9 cellular contexts compared by ENCODE assay signal in genomic region chr12:51424094-51424661, GRCh38. TPM values are rescaled to one million over a fixed set of nuclear protein-coding genes. Genes with fewer than 3 reads are reported as not detected.
DNase-seq lines count a peak whose midpoint lies in the region; TF ChIP-seq lines count a peak whose summit lies in the region.
"Had no signal": no experiment of that assay in that cellular context is flagged by ENCODE, and none has a peak within 500 bp of the region (broad histone marks: within the 10 kb centered on the region; RNA-seq: fewer than 3 reads in every experiment).

No MANE protein-coding gene starts in this region.

- H3K4me1 ChIP-seq in SJSA1 (replicated peaks) (peaks cover 18% of the 10 kb centered on the region), fibroblast of lung (ENCODE audit: control insufficient read depth, extremely low read depth, insufficient read depth, low read length) (peaks cover 2% of the 10 kb centered on the region), skeletal muscle satellite cell (ENCODE audit: control insufficient read depth, insufficient read depth, low read length) (peaks cover 10% of the 10 kb centered on the region)

- H3K36me3 ChIP-seq in SJSA1: 0 out of 2 replicates have a peak, but pooled peaks cover 3% of the 10 kb centered on the region
- no peaks in the 10 kb centered on the region for H3K36me3 ChIP-seq in fibroblast of lung (ENCODE audit: control insufficient read depth, insufficient read depth, low read length)
- H3K36me3 ChIP-seq in skeletal muscle satellite cell (ENCODE audit: insufficient read depth, low read length): no peaks in the 10 kb centered on the region

- peak overlapping the region; percentile 49 for H2AFZ ChIP-seq in fibroblast of lung (ENCODE audit: low read length)

- peak overlapping the region; percentile 75 for H3K4me2 ChIP-seq in fibroblast of lung (ENCODE audit: extremely low read depth, insufficient read depth, low read length)
- H3K4me2 ChIP-seq in skeletal muscle satellite cell (ENCODE audit: low read length): peak overlapping the region; percentile 89

- H3K9ac ChIP-seq in fibroblast of lung (ENCODE audit: insufficient read depth, low read length) (no peak overlapping the region), skeletal muscle satellite cell (ENCODE audit: low read depth, low read length) (no peak overlapping the region)

- no peaks in the 10 kb centered on the region for H4K20me1 ChIP-seq in fibroblast of lung (ENCODE audit: control insufficient read depth, extremely low read depth, insufficient read depth, low read length)

- H3K4me3 ChIP-seq in GM12875 (ENCODE audit: low read depth, low read length) (peak overlapping the region; percentile 86), SJSA1 (peak overlapping the region; percentile 74), fibroblast of lung (replicated peaks in 1 of 4; ENCODE audit: control extremely low read depth in 1 of 4, insufficient read depth in 1 of 4, low read depth in 3 of 4, low read length in 4 of 4) (peak overlapping the region in 3 of 4 experiments; percentile 38 to 87 (median 73)), skeletal muscle satellite cell (ENCODE audit: low read length) (peak overlapping the region; percentile 84)

- H3K9me3 ChIP-seq in SJSA1 (replicated peaks): no peaks in the 10 kb centered on the region
- H3K9me3 ChIP-seq in fibroblast of lung (ENCODE audit: control insufficient read depth, insufficient read depth, low read depth, low read length): no peaks in the 10 kb centered on the region
- H3K9me3 ChIP-seq in skeletal muscle satellite cell (replicated peaks; ENCODE audit: low read length): no peaks in the 10 kb centered on the region

- H3K27me3 ChIP-seq in SJSA1 (replicated peaks): no peaks in the 10 kb centered on the region
- H3K27me3 ChIP-seq in fibroblast of lung (ENCODE audit: control insufficient read depth, insufficient read depth, low read length): no peaks in the 10 kb centered on the region
- H3K27me3 ChIP-seq in skeletal muscle satellite cell (ENCODE audit: control insufficient read depth, insufficient read depth, low read length): no peaks in the 10 kb centered on the region

- no peak for TF ChIP-seq CTCF in GM12875 (IDR thresholded peaks at IDR 0.05; ENCODE audit: borderline replicate concordance, insufficient read depth, low read depth, low read length)
- no peak for TF ChIP-seq CTCF in fibroblast of lung (conservative IDR thresholded peaks at IDR 0.05 in 1 of 2, IDR thresholded peaks at IDR 0.05 in 1 of 2; ENCODE audit: low read depth in 1 of 2, low read length in 2 of 2)

- H3K27ac ChIP-seq in SJSA1 (no peak overlapping the region), fibroblast of lung (ENCODE audit: insufficient read depth, low read length) (no peak overlapping the region)

- H3K79me2 ChIP-seq in fibroblast of lung (ENCODE audit: control insufficient read depth, insufficient read depth, low read length): peaks cover 2% of the 10 kb centered on the region

- DNase-seq in SJSA1 (ENCODE audit: low read depth in 1 of 2, low spot score in 2 of 2): no peak
- peak in 1 of 2 donors; percentile 10 for DNase-seq in fibroblast of lung (ENCODE audit: low read depth in 2 of 2)
- DNase-seq in A172 (ENCODE audit: low spot score): no peak
- no peak for DNase-seq in cerebellum (ENCODE audit: low spot score)
- no peak for DNase-seq in NCI-H2029 treated with DMSO at 0.1 percent for 48 hours (lab: John Stamatoyannopoulos, UW)
- DNase-seq in NCI-H1417 (lab: John Stamatoyannopoulos, UW): no peak

RNA-seq across cellular contexts. Expression of gene SLC4A8, which starts 0.5 kb away (rescaled TPM):
- 6.2 and 29.0 TPM in 2 replicates for total RNA-seq in SJSA1 (2014; rRNA removed; shearing (Covaris generic))
- 3.3 and 7.3 TPM in 2 replicates for total RNA-seq in fibroblast of lung
- polyA plus RNA-seq in fibroblast of lung: 4.9 and 12.4 TPM in 2 replicates
- polyA plus RNA-seq in fibroblast of lung (2012): 3.2 and 6.9 TPM in 2 replicates
- 8.6 and 11.3 TPM in 2 replicates for polyA minus RNA-seq in fibroblast of lung (ENCODE audit: low replicate concordance)
- 1.1 and 1.5 TPM in 2 replicates for total RNA-seq in skeletal muscle satellite cell (2012; rRNA removed)
- total RNA-seq in A172 (2014; rRNA removed; shearing (Covaris generic)): 7.5 and 14.4 TPM in 2 replicates
- 67.1 TPM for total RNA-seq in cerebellum

RNA-seq across cellular contexts. Expression of gene GALNT6, which starts 33.0 kb away (rescaled TPM):
- total RNA-seq in SJSA1 (2014; rRNA removed; shearing (Covaris generic)): 30.8 and 38.2 TPM in 2 replicates
- 25.9 and 115 TPM in 2 replicates for total RNA-seq in fibroblast of lung
- polyA plus RNA-seq in fibroblast of lung: 25.2 and 74.2 TPM in 2 replicates
- 29.2 and 74.1 TPM in 2 replicates for polyA plus RNA-seq in fibroblast of lung (2012)
- 28.5 and 191 TPM in 2 replicates for polyA minus RNA-seq in fibroblast of lung (ENCODE audit: low replicate concordance)
- 2.8 and 10.7 TPM in 2 replicates for total RNA-seq in skeletal muscle satellite cell (2012; rRNA removed)
- 16.5 and 38.0 TPM in 2 replicates for total RNA-seq in A172 (2014; rRNA removed; shearing (Covaris generic))
- total RNA-seq in cerebellum: 1.5 TPM
- total RNA-seq: LHCN-M2 had no signal
